In genomic region chr6:12557760-12558159, GRCh38 we compare ENCODE assay signal across 23 cellular contexts.
"Had no signal": no experiment of that assay in that cellular context is flagged by ENCODE, and none has a peak within 500 bp of the region (broad histone marks: within the 10 kb centered on the region; RNA-seq: fewer than 3 reads in every experiment).

No MANE protein-coding gene starts in this region.

- H3K4me1 ChIP-seq: colonic mucosa, heart right ventricle, left ventricle myocardium inferior, lower lobe of right lung, parathyroid adenoma, psoas muscle, stomach, transverse colon had no signal

- H3K4me3 Mint-ChIP-seq: memory B cell, naive B cell, nephron had no signal

- H3K9me3 ChIP-seq: colonic mucosa, lower lobe of right lung, psoas muscle, thoracic aorta, transverse colon had no signal

- H3K27ac Mint-ChIP-seq: memory B cell, naive B cell, nephron had no signal

- DNase-seq: colonic mucosa; dermis blood vessel endothelial cell; erythroblast; heart right ventricle; hypothalamus; left cardiac atrium; left ventricle myocardium inferior; lower lobe of right lung; midbrain; naive B cell; occipital lobe; psoas muscle; stimulated activated CD4-positive, alpha-beta T cell treated with anti-CD3 and anti-CD28 coated beads, Interleukin-2, amount 100 ng/mL, for 24 hours; stimulated activated naive CD4-positive, alpha-beta T cell; stomach; substantia nigra; transverse colon had no signal

- H3K4me1 Mint-ChIP-seq: memory B cell, naive B cell, nephron had no signal

- H3K79me2 ChIP-seq: parathyroid adenoma had no signal

- H3K9ac ChIP-seq: parathyroid adenoma had no signal

- H3K27me3 ChIP-seq: colonic mucosa, heart right ventricle, stomach, transverse colon had no signal

- H3K4me3 ChIP-seq: colonic mucosa, heart right ventricle, left ventricle myocardium inferior, lower lobe of right lung, psoas muscle, skin epidermis, stomach, thoracic aorta, transverse colon had no signal

- H3K36me3 ChIP-seq: colonic mucosa, heart right ventricle, left ventricle myocardium inferior, lower lobe of right lung, stomach, thoracic aorta, transverse colon had no signal

- H3K27ac ChIP-seq: colonic mucosa, heart right ventricle, left ventricle myocardium inferior, lower lobe of right lung, parathyroid adenoma, psoas muscle, skin epidermis, stomach, thoracic aorta, transverse colon had no signal

- H2AFZ ChIP-seq: parathyroid adenoma had no signal

- H3K36me3 Mint-ChIP-seq: naive B cell had no signal

- FAIRE-seq: frontal cortex had no signal
